33 cellular contexts compared by ENCODE assay signal in the genomic region with DNA sequence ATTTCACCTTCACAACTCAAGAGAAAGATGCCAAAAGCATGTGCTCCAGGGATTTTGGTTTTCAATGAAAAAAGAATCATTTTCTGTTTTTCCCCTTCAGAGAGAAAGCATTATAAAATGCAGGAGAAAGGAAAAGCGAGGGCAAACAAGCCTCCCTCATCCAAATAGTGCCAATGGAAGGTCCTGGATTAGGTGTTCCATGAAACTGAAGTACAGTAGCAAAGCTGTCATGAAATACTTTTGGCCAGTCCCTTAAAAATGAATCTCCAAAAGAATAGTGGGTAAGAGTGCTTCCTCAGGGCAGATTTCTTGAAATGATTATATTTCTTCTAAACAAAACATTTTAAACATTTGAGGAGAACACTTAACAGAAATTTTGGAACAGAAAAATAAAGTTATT.
"Had no signal": no experiment of that assay in that cellular context is flagged by ENCODE, and none has a peak within 500 bp of the region (broad histone marks: within the 10 kb centered on the region; RNA-seq: fewer than 3 reads in every experiment).

No MANE protein-coding gene starts in this region.

- DNase-seq: activated B cell treated with CpG ODN at 0.5 μM for 24 hours; activated CD4-positive, alpha-beta T cell treated with anti-CD3 and anti-CD28 coated beads for 48 hours; activated CD4-positive, alpha-beta T cell treated with anti-CD3 and anti-CD28 coated beads, Interleukin-2, amount 50 U/mL, for 1 hour; activated CD4-positive, alpha-beta T cell treated with anti-CD3 and anti-CD28 coated beads, Interleukin-2, amount 50 U/mL, for 48 hours; activated CD8-positive, alpha-beta memory T cell treated with anti-CD3 and anti-CD28 coated beads for 24 hours; activated CD8-positive, alpha-beta T cell treated with anti-CD3 and anti-CD28 coated beads for 36 hours; activated effector memory CD4-positive, alpha-beta T cell treated with anti-CD3 and anti-CD28 coated beads, Interleukin-2, amount 50 U/mL, for 16 hours; activated naive CD4-positive, alpha-beta T cell treated with anti-CD3 and anti-CD28 coated beads for 36 hours; activated naive CD8-positive, alpha-beta T cell treated with anti-CD3 and anti-CD28 coated beads for 36 hours; activated naive CD8-positive, alpha-beta T cell treated with anti-CD3 and anti-CD28 coated beads, Interleukin-2, amount 50 U/mL, for 24 hours; activated T-cell treated with anti-CD3 and anti-CD28 coated beads, Interleukin-2, amount 50 U/mL, for 1 hour; activated T-cell treated with anti-CD3 and anti-CD28 coated beads, Interleukin-2, amount 50 U/mL, for 48 hours; brain microvascular endothelial cell; dorsolateral prefrontal cortex; effector memory CD4-positive, alpha-beta T cell; endodermal cell; erythroblast; foreskin melanocyte; head of caudate nucleus; SW 1271; T-cell; T1000; WERI-Rb-1 had no signal

- ATAC-seq: activated CD4-positive, CD25-positive, alpha-beta regulatory T cell treated with anti-CD3 and anti-CD28 coated beads, Interleukin-2, amount 50 U/mL, for 24 hours; activated CD8-positive, alpha-beta T cell treated with anti-CD3 and anti-CD28 coated beads for 36 hours; activated naive CD8-positive, alpha-beta T cell treated with anti-CD3 and anti-CD28 coated beads, Interleukin-2, amount 50 U/mL, for 24 hours; T-cell had no signal

- H3K9me3 ChIP-seq: esophagus muscularis mucosa had no signal

- H3K36me3 ChIP-seq: brain microvascular endothelial cell, esophagus muscularis mucosa, WERI-Rb-1 had no signal

- H3K27ac ChIP-seq: brain microvascular endothelial cell, coronary artery, dorsolateral prefrontal cortex, esophagus muscularis mucosa, WERI-Rb-1 had no signal

- H3K4me3 ChIP-seq: coronary artery, dorsolateral prefrontal cortex, esophagus muscularis mucosa had no signal

- H3K36me3 Mint-ChIP-seq: activated naive CD8-positive, alpha-beta T cell treated with anti-CD3 and anti-CD28 coated beads for 36 hours had no signal

- H3K4me3 Mint-ChIP-seq: activated B cell treated with CpG ODN at 0.5 μM for 24 hours; activated CD8-positive, alpha-beta T cell treated with anti-CD3 and anti-CD28 coated beads for 36 hours; activated naive CD4-positive, alpha-beta T cell treated with anti-CD3 and anti-CD28 coated beads for 36 hours; activated naive CD4-positive, alpha-beta T cell treated with anti-CD3 and anti-CD28 coated beads, Interleukin-2, amount 50 U/mL, for 24 hours; activated naive CD8-positive, alpha-beta T cell treated with anti-CD3 and anti-CD28 coated beads for 36 hours; activated naive CD8-positive, alpha-beta T cell treated with anti-CD3 and anti-CD28 coated beads, Interleukin-2, amount 50 U/mL, for 24 hours; activated T-helper 1 cell treated with anti-CD3 and anti-CD28 coated beads, Interleukin-12 subunit alpha, Interleukin-12 subunit beta, Interleukin-2, Interleukin-4 antibody, amounts not matched to agents 30 ng/mL and 10 ng/mL and 1 ng/mL, durations not matched to agents 14 hours and 24 hours and 36 hours; central memory CD8-positive, alpha-beta T cell; dendritic cell treated with granulocyte-macrophage colony-stimulating factor and Interleukin-4, amounts not matched to agents 40 ng/mL and 50 ng/mL, for 4 days; endodermal cell; T-cell; T-helper 1 cell treated with Interleukin-12 subunit alpha and Interleukin-12 subunit beta and Interleukin-4 antibody, amounts not matched to agents 30 μg/mL and 1 μg/mL, for 36 hours; T-helper 2 cell treated with Interferon-gamma antibody and Interleukin-4, amounts not matched to agents 5 μg/mL and 100 μg/mL, for 36 hours had no signal

- H3K27me3 Mint-ChIP-seq: activated B cell treated with CpG ODN at 0.5 μM for 24 hours; activated CD8-positive, alpha-beta T cell treated with anti-CD3 and anti-CD28 coated beads for 36 hours; activated naive CD4-positive, alpha-beta T cell treated with anti-CD3 and anti-CD28 coated beads, Interleukin-2, amount 50 U/mL, for 24 hours; activated naive CD8-positive, alpha-beta T cell treated with anti-CD3 and anti-CD28 coated beads for 36 hours; activated naive CD8-positive, alpha-beta T cell treated with anti-CD3 and anti-CD28 coated beads, Interleukin-2, amount 50 U/mL, for 24 hours; central memory CD8-positive, alpha-beta T cell; dendritic cell treated with granulocyte-macrophage colony-stimulating factor and Interleukin-4, amounts not matched to agents 40 ng/mL and 50 ng/mL, for 4 days; T-cell had no signal

- H3K4me1 Mint-ChIP-seq: activated B cell treated with CpG ODN at 0.5 μM for 24 hours; activated naive CD8-positive, alpha-beta T cell treated with anti-CD3 and anti-CD28 coated beads for 36 hours; activated naive CD8-positive, alpha-beta T cell treated with anti-CD3 and anti-CD28 coated beads, Interleukin-2, amount 50 U/mL, for 24 hours had no signal

- H3K27ac Mint-ChIP-seq: activated B cell treated with CpG ODN at 0.5 μM for 24 hours; activated CD8-positive, alpha-beta T cell treated with anti-CD3 and anti-CD28 coated beads for 36 hours; activated naive CD4-positive, alpha-beta T cell treated with anti-CD3 and anti-CD28 coated beads for 36 hours; activated naive CD4-positive, alpha-beta T cell treated with anti-CD3 and anti-CD28 coated beads, Interleukin-2, amount 50 U/mL, for 24 hours; activated naive CD8-positive, alpha-beta T cell treated with anti-CD3 and anti-CD28 coated beads for 36 hours; activated naive CD8-positive, alpha-beta T cell treated with anti-CD3 and anti-CD28 coated beads, Interleukin-2, amount 50 U/mL, for 24 hours; activated T-helper 1 cell treated with anti-CD3 and anti-CD28 coated beads, Interleukin-12 subunit alpha, Interleukin-12 subunit beta, Interleukin-2, Interleukin-4 antibody, amounts not matched to agents 30 ng/mL and 10 ng/mL and 1 ng/mL, durations not matched to agents 14 hours and 24 hours and 36 hours; activated T-helper 2 cell treated with anti-CD3 and anti-CD28 coated beads, Interferon-gamma antibody, Interleukin-2, Interleukin-4, amounts not matched to agents 10 μg/mL and 5 μg/mL and 100 μg/mL, durations not matched to agents 14 hours and 24 hours and 36 hours; dendritic cell treated with granulocyte-macrophage colony-stimulating factor and Interleukin-4, amounts not matched to agents 40 ng/mL and 50 ng/mL, for 4 days; endodermal cell; T-cell; T-helper 1 cell treated with Interleukin-12 subunit alpha and Interleukin-12 subunit beta and Interleukin-4 antibody, amounts not matched to agents 30 μg/mL and 1 μg/mL, for 36 hours; T-helper 2 cell treated with Interferon-gamma antibody and Interleukin-4, amounts not matched to agents 5 μg/mL and 100 μg/mL, for 36 hours had no signal

- H3K9me3 Mint-ChIP-seq: activated B cell treated with CpG ODN at 0.5 μM for 24 hours; activated CD8-positive, alpha-beta T cell treated with anti-CD3 and anti-CD28 coated beads for 36 hours; activated naive CD4-positive, alpha-beta T cell treated with anti-CD3 and anti-CD28 coated beads for 36 hours; activated naive CD4-positive, alpha-beta T cell treated with anti-CD3 and anti-CD28 coated beads, Interleukin-2, amount 50 U/mL, for 24 hours; activated naive CD8-positive, alpha-beta T cell treated with anti-CD3 and anti-CD28 coated beads for 36 hours; activated naive CD8-positive, alpha-beta T cell treated with anti-CD3 and anti-CD28 coated beads, Interleukin-2, amount 50 U/mL, for 24 hours; activated T-helper 1 cell treated with anti-CD3 and anti-CD28 coated beads, Interleukin-12 subunit alpha, Interleukin-12 subunit beta, Interleukin-2, Interleukin-4 antibody, amounts not matched to agents 30 ng/mL and 10 ng/mL and 1 ng/mL, durations not matched to agents 14 hours and 24 hours and 36 hours; activated T-helper 2 cell treated with anti-CD3 and anti-CD28 coated beads, Interferon-gamma antibody, Interleukin-2, Interleukin-4, amounts not matched to agents 10 μg/mL and 5 μg/mL and 100 μg/mL, durations not matched to agents 14 hours and 24 hours and 36 hours; central memory CD8-positive, alpha-beta T cell; dendritic cell treated with granulocyte-macrophage colony-stimulating factor and Interleukin-4, amounts not matched to agents 40 ng/mL and 50 ng/mL, for 4 days; endodermal cell; T-cell; T-helper 1 cell treated with Interleukin-12 subunit alpha and Interleukin-12 subunit beta and Interleukin-4 antibody, amounts not matched to agents 30 μg/mL and 1 μg/mL, for 36 hours; T-helper 2 cell treated with Interferon-gamma antibody and Interleukin-4, amounts not matched to agents 5 μg/mL and 100 μg/mL, for 36 hours had no signal

- H3K27me3 ChIP-seq: brain microvascular endothelial cell, dorsolateral prefrontal cortex, esophagus muscularis mucosa had no signal
